Comparison of ENCODE assay signal across 1 cellular context in genomic region chr9:111131219-111131618, GRCh38.
TF ChIP-seq lines count a peak whose summit lies in the region.

No MANE protein-coding gene starts in this region.

TF ChIP-seq in HepG2, 621 proteins besides CTCF, POLR2A, EP300 and RAD21 (continued from another document):
- no peak for TF ChIP-seq ZNF569 (CRISPR knock-in tag; IDR thresholded peaks at IDR 0.05; ENCODE audit: borderline replicate concordance)
- TF ChIP-seq ZNF501 (CRISPR knock-in tag; IDR thresholded peaks at IDR 0.05): no peak
- no peak for TF ChIP-seq MTA3 (CRISPR knock-in tag; IDR thresholded peaks at IDR 0.05)
- no peak for TF ChIP-seq HMG20A (CRISPR knock-in tag; IDR thresholded peaks at IDR 0.05; ENCODE audit: borderline replicate concordance)
- no peak for TF ChIP-seq RAD51 (IDR thresholded peaks at IDR 0.05; ENCODE audit: borderline replicate concordance)
- no peak for TF ChIP-seq PITX1 (CRISPR knock-in tag; IDR thresholded peaks at IDR 0.05)
- no peak for TF ChIP-seq MBD4 (IDR thresholded peaks at IDR 0.05; ENCODE audit: borderline replicate concordance, low read length)
- TF ChIP-seq PHB2 (IDR thresholded peaks at IDR 0.05; ENCODE audit: partially characterized antibody): no peak
- no peak for TF ChIP-seq JUN (CRISPR knock-in tag; IDR thresholded peaks at IDR 0.05)
- TF ChIP-seq NFKBIZ (CRISPR knock-in tag; IDR thresholded peaks at IDR 0.05): no peak
- TF ChIP-seq ZNF446 (CRISPR knock-in tag; IDR thresholded peaks at IDR 0.05): no peak
